1 cellular context compared by ENCODE assay signal in genomic region chr6:37024665-37025337, GRCh38.
TF ChIP-seq lines count a peak whose summit lies in the region.

No MANE protein-coding gene starts in this region.

TF ChIP-seq in GM23338, 12 proteins besides CTCF, POLR2A, EP300 and RAD21 (continued from another document):
- TF ChIP-seq ZNF462 (CRISPR knock-in tag; IDR thresholded peaks at IDR 0.05) (no peak), STAT1 (IDR thresholded peaks at IDR 0.05; ENCODE audit: unreplicated experiment) (no peak), EZH2phosphoT487 (IDR thresholded peaks at IDR 0.05; ENCODE audit: unreplicated experiment) (no peak), JUNB (IDR thresholded peaks at IDR 0.05; ENCODE audit: unreplicated experiment) (no peak), ETS1 (IDR thresholded peaks at IDR 0.05) (no peak), POLR2AphosphoS5 (IDR thresholded peaks at IDR 0.05; ENCODE audit: low read depth) (no peak), ZNF331 (CRISPR knock-in tag; IDR thresholded peaks at IDR 0.05; ENCODE audit: low read depth) (no peak)
